9 cellular contexts compared by ENCODE assay signal in genomic region chr19:873084-874019, GRCh38. TPM values are rescaled to one million over a fixed set of nuclear protein-coding genes. Genes with fewer than 3 reads are reported as not detected.
DNase-seq lines count a peak whose midpoint lies in the region; ATAC-seq, FAIRE-seq and TF ChIP-seq lines count a peak whose summit lies in the region.
"Had no signal": no experiment of that assay in that cellular context is flagged by ENCODE, and none has a peak within 500 bp of the region (broad histone marks: within the 10 kb centered on the region; RNA-seq: fewer than 3 reads in every experiment).

No MANE protein-coding gene starts in this region.

- intact Hi-C loops in activated T-helper 2 cell treated with anti-CD3 and anti-CD28 coated beads, Interferon-gamma antibody, Interleukin-2, Interleukin-4, amounts not matched to agents 10 μg/mL and 5 μg/mL and 100 μg/mL, durations not matched to agents 14 hours and 24 hours and 36 hours (cut with micrococcal nuclease): no loop called here

- no peak overlapping the region for H3K9ac ChIP-seq in mesenchymal stem cell (ENCODE audit: low read length)

- no peaks in the 10 kb centered on the region for H3K27me3 Mint-ChIP-seq in activated T-helper 2 cell treated with anti-CD3 and anti-CD28 coated beads, Interferon-gamma antibody, Interleukin-2, Interleukin-4, amounts not matched to agents 10 μg/mL and 5 μg/mL and 100 μg/mL, durations not matched to agents 14 hours and 24 hours and 36 hours (ENCODE audit: low read depth)

- no peak for TF ChIP-seq CTCF in RWPE1 (conservative IDR thresholded peaks at IDR 0.05; ENCODE audit: low read depth)

- in situ Hi-C loops in G401 (cut with HindIII; ENCODE audit: low sequenced_read_pairs): no loop called here

- no peak overlapping the region for H2BK12ac ChIP-seq in mesenchymal stem cell (ENCODE audit: low read length in 2 of 2)

- H3K4me2 ChIP-seq in mesenchymal stem cell (ENCODE audit: low read length, poor library complexity, severe bottlenecking): no peak overlapping the region

- no peaks in the 10 kb centered on the region for H3K9me3 Mint-ChIP-seq in activated T-helper 2 cell treated with anti-CD3 and anti-CD28 coated beads, Interferon-gamma antibody, Interleukin-2, Interleukin-4, amounts not matched to agents 10 μg/mL and 5 μg/mL and 100 μg/mL, durations not matched to agents 14 hours and 24 hours and 36 hours

- peaks cover 45% of the 10 kb centered on the region for H3K4me1 ChIP-seq in mesenchymal stem cell (ENCODE audit: control insufficient read depth, insufficient read depth, low read depth, low read length)

- no peak overlapping the region for H3K4me3 ChIP-seq in mesenchymal stem cell (ENCODE audit: insufficient read depth in 1 of 2, low read depth in 1 of 2, low read length in 2 of 2)

- H3K14ac ChIP-seq in mesenchymal stem cell (ENCODE audit: low read length in 2 of 2): no peak overlapping the region

- 94% methylated on average over 34 of the region's 38 CpGs for WGBS in mesenchymal stem cell

- H2BK5ac ChIP-seq in mesenchymal stem cell (ENCODE audit: low read depth, low read length, poor library complexity, severe bottlenecking): no peak overlapping the region

- H3K27ac ChIP-seq in RWPE1 (peak overlapping the region; percentile 100), mesenchymal stem cell (ENCODE audit: low read length, poor library complexity, severe bottlenecking) (no peak overlapping the region), substantia nigra (ENCODE audit: low read depth, low read length, poor library complexity, severe bottlenecking) (no peak overlapping the region)

- no peak overlapping the region for H2AK5ac ChIP-seq in mesenchymal stem cell (ENCODE audit: low read length, severe bottlenecking)

- no peaks in the 10 kb centered on the region for H3K27me3 ChIP-seq in mesenchymal stem cell (ENCODE audit: control insufficient read depth in 1 of 2, insufficient read depth in 1 of 2, low read length in 2 of 2)

- no peak overlapping the region for H3K18ac ChIP-seq in mesenchymal stem cell (ENCODE audit: low read depth in 1 of 2, low read length in 2 of 2)

- no peak for ATAC-seq in HG02938 (IDR thresholded peaks at IDR 0.05; ENCODE audit: unreplicated experiment)

- CTCF ChIA-PET in RWPE1 (lab: Yijun Ruan, JAX): interaction anchor here (0.6 to 1.1 kb wide), 2 partner anchors 10 to 103 kb away, joined by 3 to 4 read pairs; no protein-coding TSS in a partner anchor

- H3K4me3 Mint-ChIP-seq in activated T-helper 2 cell treated with anti-CD3 and anti-CD28 coated beads, Interferon-gamma antibody, Interleukin-2, Interleukin-4, amounts not matched to agents 10 μg/mL and 5 μg/mL and 100 μg/mL, durations not matched to agents 14 hours and 24 hours and 36 hours (ENCODE audit: low read depth): no peak overlapping the region

- H3K9me3 ChIP-seq in mesenchymal stem cell (ENCODE audit: control insufficient read depth, low read length): no peaks in the 10 kb centered on the region

- H3K36me3 Mint-ChIP-seq in activated T-helper 2 cell treated with anti-CD3 and anti-CD28 coated beads, Interferon-gamma antibody, Interleukin-2, Interleukin-4, amounts not matched to agents 10 μg/mL and 5 μg/mL and 100 μg/mL, durations not matched to agents 14 hours and 24 hours and 36 hours (ENCODE audit: low read depth): peaks cover 11% of the 10 kb centered on the region

- peaks cover 30 to 81% of the 10 kb centered on the region in 2 experiments for H3K36me3 ChIP-seq in mesenchymal stem cell (ENCODE audit: control insufficient read depth in 1 of 2, insufficient read depth in 2 of 2, low read depth in 1 of 2, low read length in 2 of 2)

- peak overlapping the region; percentile 67 for H3K27ac Mint-ChIP-seq in activated T-helper 2 cell treated with anti-CD3 and anti-CD28 coated beads, Interferon-gamma antibody, Interleukin-2, Interleukin-4, amounts not matched to agents 10 μg/mL and 5 μg/mL and 100 μg/mL, durations not matched to agents 14 hours and 24 hours and 36 hours

- H2BK120ac ChIP-seq in mesenchymal stem cell (ENCODE audit: low read depth, low read length): no peak overlapping the region

- FAIRE-seq in GM18507 (lab: Jason Lieb, UNC): no peak

- H4K91ac ChIP-seq in mesenchymal stem cell (ENCODE audit: low read length): peak overlapping the region; percentile 53

- no peak overlapping the region for H2AFZ ChIP-seq in mesenchymal stem cell (ENCODE audit: low read depth, low read length)

- H2BK15ac ChIP-seq in mesenchymal stem cell (ENCODE audit: low read depth, poor library complexity, severe bottlenecking): no peak overlapping the region

- POLR2A ChIA-PET in RWPE1 (lab: Yijun Ruan, JAX; ENCODE audit: low non-redundant PET): no interaction called here

- H3K4ac ChIP-seq in mesenchymal stem cell (ENCODE audit: low read depth in 1 of 2, low read length in 2 of 2): no peak overlapping the region

- DNase-seq in GM18507 (ENCODE audit: extremely low spot score, insufficient read length, low read depth): peak; percentile 58
- DNase-seq in RWPE1 (ENCODE audit: low spot score): peak; percentile 76
- peak; percentile 79 for DNase-seq in activated T-helper 2 cell treated with anti-CD3 and anti-CD28 coated beads, Interferon-gamma antibody, Interleukin-2, Interleukin-4, amounts not matched to agents 10 μg/mL and 5 μg/mL and 100 μg/mL, durations not matched to agents 14 hours and 24 hours and 36 hours (ENCODE audit: low spot score)
- peak; percentile 51 for DNase-seq in mesenchymal stem cell
- no peak for DNase-seq in G401 (ENCODE audit: low spot score)
- no peak for DNase-seq in substantia nigra (lab: John Stamatoyannopoulos, UW)
- no peak for DNase-seq in NCI-H1092 (lab: John Stamatoyannopoulos, UW)

- no peak overlapping the region for H4K8ac ChIP-seq in mesenchymal stem cell (ENCODE audit: low read length)

- H3K23ac ChIP-seq in mesenchymal stem cell (ENCODE audit: low read length in 2 of 2): no peak overlapping the region

- H3K4me1 Mint-ChIP-seq in activated T-helper 2 cell treated with anti-CD3 and anti-CD28 coated beads, Interferon-gamma antibody, Interleukin-2, Interleukin-4, amounts not matched to agents 10 μg/mL and 5 μg/mL and 100 μg/mL, durations not matched to agents 14 hours and 24 hours and 36 hours (ENCODE audit: low read depth): peaks cover 2% of the 10 kb centered on the region

- H3K79me1 ChIP-seq in mesenchymal stem cell (replicated peaks; ENCODE audit: low read length, poor library complexity, severe bottlenecking): peaks cover 3% of the 10 kb centered on the region

RNA-seq across cellular contexts. Expression of gene CFD, which starts 13.9 kb away (rescaled TPM):
- total RNA-seq in activated T-helper 2 cell treated with anti-CD3 and anti-CD28 coated beads, Interferon-gamma antibody, Interleukin-2, Interleukin-4, amounts not matched to agents 10 μg/mL and 5 μg/mL and 100 μg/mL, durations not matched to agents 14 hours and 24 hours and 36 hours: 0.94 and 1.8 TPM in 2 replicates
- 0.30 TPM for polyA plus RNA-seq in mesenchymal stem cell (2013, experiment 1 of 2)
- polyA plus RNA-seq in mesenchymal stem cell (2013, experiment 2 of 2): 0.51 TPM
- 3.6 and 6.1 TPM in 2 replicates for total RNA-seq in G401 (2014; rRNA removed; shearing (Covaris generic))

RNA-seq across cellular contexts. Expression of gene MED16, which starts 19.6 kb away (rescaled TPM):
- 55.7 and 64.1 TPM in 2 replicates for total RNA-seq in activated T-helper 2 cell treated with anti-CD3 and anti-CD28 coated beads, Interferon-gamma antibody, Interleukin-2, Interleukin-4, amounts not matched to agents 10 μg/mL and 5 μg/mL and 100 μg/mL, durations not matched to agents 14 hours and 24 hours and 36 hours
- polyA plus RNA-seq in mesenchymal stem cell (2013, experiment 1 of 2): 19.4 TPM
- 19.2 TPM for polyA plus RNA-seq in mesenchymal stem cell (2013, experiment 2 of 2)
- total RNA-seq in G401 (2014; rRNA removed; shearing (Covaris generic)): 51.0 and 58.7 TPM in 2 replicates

RNA-seq across cellular contexts. Expression of gene RNU6-9, which starts 19.9 kb away (rescaled TPM):
- not detected in 2 replicates for total RNA-seq in activated T-helper 2 cell treated with anti-CD3 and anti-CD28 coated beads, Interferon-gamma antibody, Interleukin-2, Interleukin-4, amounts not matched to agents 10 μg/mL and 5 μg/mL and 100 μg/mL, durations not matched to agents 14 hours and 24 hours and 36 hours
- polyA plus RNA-seq in mesenchymal stem cell (2013, experiment 1 of 2): not detected
- polyA plus RNA-seq in mesenchymal stem cell (2013, experiment 2 of 2): not detected
- total RNA-seq in G401 (2014; rRNA removed; shearing (Covaris generic)): not detected in 2 replicates
- total RNA-seq: kidney epithelial cell had no signal

RNA-seq across cellular contexts. Expression of gene ELANE, which starts 21.2 kb away (rescaled TPM):
- total RNA-seq in activated T-helper 2 cell treated with anti-CD3 and anti-CD28 coated beads, Interferon-gamma antibody, Interleukin-2, Interleukin-4, amounts not matched to agents 10 μg/mL and 5 μg/mL and 100 μg/mL, durations not matched to agents 14 hours and 24 hours and 36 hours: not detected in 2 replicates
- polyA plus RNA-seq in mesenchymal stem cell (2013, experiment 1 of 2): not detected
- 0.11 TPM for polyA plus RNA-seq in mesenchymal stem cell (2013, experiment 2 of 2)
- not detected in 2 replicates for total RNA-seq in G401 (2014; rRNA removed; shearing (Covaris generic))

RNA-seq across cellular contexts. Expression of gene PRTN3, which starts 32.6 kb away (rescaled TPM):
- total RNA-seq in activated T-helper 2 cell treated with anti-CD3 and anti-CD28 coated beads, Interferon-gamma antibody, Interleukin-2, Interleukin-4, amounts not matched to agents 10 μg/mL and 5 μg/mL and 100 μg/mL, durations not matched to agents 14 hours and 24 hours and 36 hours: not detected in 2 replicates
- 0.07 TPM for polyA plus RNA-seq in mesenchymal stem cell (2013, experiment 1 of 2)
- 0.04 TPM for polyA plus RNA-seq in mesenchymal stem cell (2013, experiment 2 of 2)
- 2.3 TPM in 1 of 2 replicates, not detected in the other for total RNA-seq in G401 (2014; rRNA removed; shearing (Covaris generic))
- total RNA-seq: kidney epithelial cell had no signal

Comparison
In these comparisons a context has a peak if more than half of its experiments do, and no peak if none do; other contexts are left out.
1. DNase-seq: peak in GM18507 (single experiment), RWPE1 (single experiment), activated T-helper 2 cell treated with anti-CD3 and anti-CD28 coated beads, Interferon-gamma antibody, Interleukin-2, Interleukin-4, amounts not matched to agents 10 μg/mL and 5 μg/mL and 100 μg/mL, durations not matched to agents 14 hours and 24 hours and 36 hours (single experiment) and mesenchymal stem cell (single experiment); none in G401 (single experiment), substantia nigra (0 of 49) and NCI-H1092 (single experiment).